In the genomic region with DNA sequence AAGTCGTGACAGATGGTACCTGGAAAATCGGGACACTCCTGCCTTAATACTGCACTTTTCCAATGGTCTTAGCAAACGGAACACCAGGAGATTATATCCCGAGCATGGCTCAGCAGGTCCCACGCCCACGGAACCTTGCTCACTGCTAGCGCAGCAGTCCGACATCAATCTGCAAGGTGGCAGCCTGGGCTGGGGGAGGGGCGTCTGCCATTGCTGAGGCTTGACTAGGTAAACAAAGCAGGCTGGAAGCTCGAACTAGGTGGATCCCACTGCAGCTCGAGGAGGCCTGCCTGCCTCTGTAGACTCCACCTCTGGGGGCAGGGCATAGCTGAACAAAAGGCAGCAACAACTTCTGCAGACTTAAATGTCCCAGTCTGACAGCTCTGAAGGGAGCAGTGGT, we compare ENCODE assay signal across 16 cellular contexts. TPM values are rescaled to one million over a fixed set of nuclear protein-coding genes. Genes with fewer than 3 reads are reported as not detected.
"Had no signal": no experiment of that assay in that cellular context is flagged by ENCODE, and none has a peak within 500 bp of the region (broad histone marks: within the 10 kb centered on the region; RNA-seq: fewer than 3 reads in every experiment).

No MANE protein-coding gene starts in this region.

RNA-seq across cellular contexts. Expression of gene SLC6A2, which starts 40.1 kb away (rescaled TPM):
- total RNA-seq: activated naive CD4-positive, alpha-beta T cell treated with anti-CD3 and anti-CD28 coated beads for 36 hours; activated naive CD4-positive, alpha-beta T cell treated with anti-CD3 and anti-CD28 coated beads, Interleukin-2, amount 50 U/mL, for 72 hours; activated naive CD8-positive, alpha-beta T cell treated with anti-CD3 and anti-CD28 coated beads for 36 hours; activated naive CD8-positive, alpha-beta T cell treated with anti-CD3 and anti-CD28 coated beads, Interleukin-2, amount 10 ng/mL, durations not matched to agents 7 days and 5 days; activated T-cell treated with anti-CD3 and anti-CD28 coated beads, Interleukin-2, amount 50 U/mL, for 4 hours; activated T-cell treated with anti-CD3 and anti-CD28 coated beads, Interleukin-2, amount 50 U/mL, for 72 hours; activated T-helper 1 cell treated with anti-CD3 and anti-CD28 coated beads, Interleukin-12 subunit alpha, Interleukin-12 subunit beta, Interleukin-2, Interleukin-4 antibody, amounts not matched to agents 30 ng/mL and 10 ng/mL and 1 ng/mL, durations not matched to agents 14 hours and 24 hours and 36 hours; activated T-helper 17 cell treated with anti-CD3 and anti-CD28 coated beads, Interleukin-2, amount 50 U/mL, for 72 hours; activated T-helper 2 cell treated with anti-CD3 and anti-CD28 coated beads, Interferon-gamma antibody, Interleukin-2, Interleukin-4, amounts not matched to agents 10 μg/mL and 5 μg/mL and 100 μg/mL, durations not matched to agents 14 hours and 24 hours and 36 hours; ascending aorta; astrocyte; body of pancreas; cardiac septum; chondrocyte had no signal

RNA-seq across cellular contexts. Expression of gene CAPNS2, which starts 49.2 kb away (rescaled TPM):
- total RNA-seq: activated naive CD4-positive, alpha-beta T cell treated with anti-CD3 and anti-CD28 coated beads for 36 hours; activated naive CD4-positive, alpha-beta T cell treated with anti-CD3 and anti-CD28 coated beads, Interleukin-2, amount 50 U/mL, for 72 hours; activated naive CD8-positive, alpha-beta T cell treated with anti-CD3 and anti-CD28 coated beads for 36 hours; activated naive CD8-positive, alpha-beta T cell treated with anti-CD3 and anti-CD28 coated beads, Interleukin-2, amount 10 ng/mL, durations not matched to agents 7 days and 5 days; activated T-cell treated with anti-CD3 and anti-CD28 coated beads, Interleukin-2, amount 50 U/mL, for 4 hours; activated T-cell treated with anti-CD3 and anti-CD28 coated beads, Interleukin-2, amount 50 U/mL, for 72 hours; activated T-helper 1 cell treated with anti-CD3 and anti-CD28 coated beads, Interleukin-12 subunit alpha, Interleukin-12 subunit beta, Interleukin-2, Interleukin-4 antibody, amounts not matched to agents 30 ng/mL and 10 ng/mL and 1 ng/mL, durations not matched to agents 14 hours and 24 hours and 36 hours; activated T-helper 17 cell treated with anti-CD3 and anti-CD28 coated beads, Interleukin-2, amount 50 U/mL, for 72 hours; activated T-helper 2 cell treated with anti-CD3 and anti-CD28 coated beads, Interferon-gamma antibody, Interleukin-2, Interleukin-4, amounts not matched to agents 10 μg/mL and 5 μg/mL and 100 μg/mL, durations not matched to agents 14 hours and 24 hours and 36 hours; ascending aorta; cardiac muscle cell had no signal
- polyA plus RNA-seq: aorta, cardiac muscle cell had no signal
